Comparison of ENCODE assay signal across 11 cellular contexts in genomic region chr1:202029171-202029665, GRCh38. TPM values are rescaled to one million over a fixed set of nuclear protein-coding genes. Genes with fewer than 3 reads are reported as not detected.
DNase-seq lines count a peak whose midpoint lies in the region; ATAC-seq and TF ChIP-seq lines count a peak whose summit lies in the region.
"Had no signal": no experiment of that assay in that cellular context is flagged by ENCODE, and none has a peak within 500 bp of the region (broad histone marks: within the 10 kb centered on the region; RNA-seq: fewer than 3 reads in every experiment).

No MANE protein-coding gene starts in this region.

- 67 to 78% methylated on average over 5 of the region's 5 CpGs for WGBS in testis, 2 donors

- DNase-seq in BJ (ENCODE audit: low read depth) = peak; percentile 73
- peak; percentile 85 for DNase-seq in LHCN-M2 (ENCODE audit: low read depth)
- DNase-seq in T1000 (lab: John Stamatoyannopoulos, UW) = peak; percentile 28
- peak; percentile 82 for DNase-seq in iris pigment epithelial cell (ENCODE audit: low read depth)
- DNase-seq in testis = no peak
- DNase-seq in CD14-positive monocyte (ENCODE audit: low spot score) = no peak
- DNase-seq: stimulated activated naive CD8-positive, alpha-beta T cell treated with anti-CD3 and anti-CD28 coated beads, Interleukin-15, Interleukin-2, amounts not matched to agents 100 U/mL and 50 U/mL, for 24 hours had no signal

- H3K27me3 Mint-ChIP-seq in CD14-positive monocyte (ENCODE audit: low read depth in 3 of 3) = peaks cover 8 to 14% (median 9%) of the 10 kb centered on the region in 3 donors
- H3K27me3 Mint-ChIP-seq: progenitor cell of endocrine pancreas had no signal

- intact Hi-C loops in testis (cut with DNase I; ENCODE audit: low total_unique reads) (no loop called here), CD14-positive monocyte (cut with micrococcal nuclease) (no loop called here)

- ATAC-seq in HG02610 (IDR thresholded peaks at IDR 0.05; ENCODE audit: unreplicated experiment) (no peak), HG02938 (IDR thresholded peaks at IDR 0.05; ENCODE audit: unreplicated experiment) (no peak)
- ATAC-seq: gastroesophageal sphincter; stimulated activated naive CD8-positive, alpha-beta T cell treated with anti-CD3 and anti-CD28 coated beads, Interleukin-15, Interleukin-2, amounts not matched to agents 100 U/mL and 50 U/mL, for 24 hours had no signal

- H3K36me3 ChIP-seq in BJ (ENCODE audit: control insufficient read depth, insufficient read depth, low read length) (no peaks in the 10 kb centered on the region), testis (ENCODE audit: low read depth, missing control alignments) (no peaks in the 10 kb centered on the region)
- H3K36me3 ChIP-seq: gastroesophageal sphincter had no signal

- no peak for TF ChIP-seq POLR2A in testis (IDR thresholded peaks at IDR 0.05)

- no peaks in the 10 kb centered on the region for H3K4me1 ChIP-seq in testis
- H3K4me1 ChIP-seq: gastroesophageal sphincter had no signal

- CTCF ChIA-PET in BJ (lab: Yijun Ruan, JAX) = interaction anchor here (1.3 kb wide), 1 partner anchor 14 kb away, joined by 3 read pairs; no protein-coding TSS in a partner anchor

- H3K9me3 Mint-ChIP-seq in CD14-positive monocyte = no peaks in the 10 kb centered on the region

- H3K27me3 ChIP-seq in BJ (ENCODE audit: control insufficient read depth, insufficient read depth, low read length) (peaks cover 3% of the 10 kb centered on the region; the same call in 1 of the 2 replicates), testis (no peaks in the 10 kb centered on the region)
- H3K27me3 ChIP-seq: gastroesophageal sphincter had no signal

- no peaks in the 10 kb centered on the region for H3K4me1 Mint-ChIP-seq in CD14-positive monocyte

- H3K4me3 ChIP-seq in BJ (ENCODE audit: low read depth, low read length) = no peak overlapping the region
- no peak overlapping the region for H3K4me3 ChIP-seq in testis
- H3K4me3 ChIP-seq: gastroesophageal sphincter had no signal

- H3K27ac ChIP-seq in testis = no peak overlapping the region
- H3K27ac ChIP-seq: gastroesophageal sphincter had no signal

- POLR2A ChIA-PET in BJ (lab: Charles Lee) = no interaction called here

- H3K27ac Mint-ChIP-seq in CD14-positive monocyte = no peak overlapping the region

- H3K4me3 Mint-ChIP-seq in CD14-positive monocyte = no peak overlapping the region

- H3K9me3 ChIP-seq in testis = no peaks in the 10 kb centered on the region
- H3K9me3 ChIP-seq: gastroesophageal sphincter had no signal

- H3K36me3 Mint-ChIP-seq in CD14-positive monocyte = no peaks in the 10 kb centered on the region

- TF ChIP-seq CTCF in BJ (IDR thresholded peaks at IDR 0.05; ENCODE audit: insufficient read depth, low read depth, low read length) (no peak), testis (IDR thresholded peaks at IDR 0.05) (no peak), CD14-positive monocyte (IDR thresholded peaks at IDR 0.05) (no peak)

RNA-seq across cellular contexts. Expression of gene ELF3, which starts 18.8 kb away (rescaled TPM):
- polyA plus RNA-seq in BJ (2011; rRNA removed) = 0.02 and 0.21 TPM in 2 replicates
- 0.24 TPM in 1 of 2 replicates, not detected in the other for polyA minus RNA-seq in BJ (2011; rRNA and poly(A)+ RNA removed)
- total RNA-seq in LHCN-M2 (2014; rRNA removed) = 0.06 TPM in 1 of 2 replicates, not detected in the other
- 0.17 TPM for polyA plus RNA-seq in LHCN-M2 (2012)
- under 1 TPM; 0.43 to 0.79 TPM for total RNA-seq in testis
- 3.3 TPM for polyA plus RNA-seq in testis (ENCODE audit: insufficient read depth, low read depth, low replicate concordance)
- polyA plus RNA-seq in CD14-positive monocyte = not detected

RNA-seq across cellular contexts. Expression of gene RNPEP, which starts 46.8 kb away (rescaled TPM):
- polyA plus RNA-seq in BJ (2011; rRNA removed) (42.6 and 51.5 TPM in 2 replicates), testis (ENCODE audit: insufficient read depth, low read depth, low replicate concordance) (60.4 TPM), CD14-positive monocyte (100 to 1,000 TPM; 127 to 153 TPM)
- polyA minus RNA-seq in BJ (2011; rRNA and poly(A)+ RNA removed) = 24.1 and 31.7 TPM in 2 replicates
- total RNA-seq in LHCN-M2 (2014; rRNA removed) (70.2 and 73.3 TPM in 2 replicates), testis (10 to 100 TPM; 55.4 to 58.1 TPM)
- polyA plus RNA-seq in LHCN-M2 (2012) = 58.7 TPM

Comparison
In these comparisons a context has a peak if more than half of its experiments do, and no peak if none do; other contexts are left out.
1. DNase-seq: peak in BJ (single experiment), LHCN-M2 (single experiment), T1000 (single experiment) and iris pigment epithelial cell (single experiment); none in testis (single experiment) and CD14-positive monocyte (single experiment).